In genomic region chr10:30645340-30645827, GRCh38 we compare ENCODE assay signal across 9 cellular contexts. TPM values are rescaled to one million over a fixed set of nuclear protein-coding genes. Genes with fewer than 3 reads are reported as not detected.
DNase-seq lines count a peak whose midpoint lies in the region; ATAC-seq and TF ChIP-seq lines count a peak whose summit lies in the region.
"Had no signal": no experiment of that assay in that cellular context is flagged by ENCODE, and none has a peak within 500 bp of the region (broad histone marks: within the 10 kb centered on the region; RNA-seq: fewer than 3 reads in every experiment).

No MANE protein-coding gene starts in this region.

- ATAC-seq in HG03378 (IDR thresholded peaks at IDR 0.05; ENCODE audit: unreplicated experiment) (no peak), HG02678 (IDR thresholded peaks at IDR 0.05; ENCODE audit: unreplicated experiment) (no peak)

- DNase-seq in EL (peak; percentile 37), ascending aorta (ENCODE audit: low spot score in 2 of 2) (peak in 1 of 2 donors; percentile 69), iPS-NIHi7 (ENCODE audit: extremely low spot score) (peak; percentile 14), kidney glomerular epithelial cell (lab: John Stamatoyannopoulos, UW) (no peak), NCI-H1930 (lab: John Stamatoyannopoulos, UW) (no peak)
- DNase-seq: activated effector memory CD4-positive, alpha-beta T cell treated with Interleukin-2 at 50 U/mL for 16 hours had no signal

- intact Hi-C loops in ascending aorta (cut with DNase I): no loop called here

- peaks cover 0 to 30% of the 10 kb centered on the region in 2 donors for H3K4me1 ChIP-seq in ascending aorta

- no peaks in the 10 kb centered on the region for H3K36me3 ChIP-seq in ascending aorta

- no peaks in the 10 kb centered on the region for H3K27me3 ChIP-seq in ascending aorta

- TF ChIP-seq CTCF in 22Rv1 (IDR thresholded peaks at IDR 0.05) (peak; percentile 46), ascending aorta (IDR thresholded peaks at IDR 0.05) (no peak)

- H3K9me3 ChIP-seq in ascending aorta: no peaks in the 10 kb centered on the region

- H3K4me3 ChIP-seq in ascending aorta: peak overlapping the region; percentile 25 to 32

- H3K27ac ChIP-seq in 22Rv1 (no peak overlapping the region), ascending aorta (peak overlapping the region; percentile 69 to 81)

RNA-seq across cellular contexts. Expression of gene LYZL2, which starts 15.8 kb away (rescaled TPM):
- not detected for total RNA-seq in ascending aorta

Comparison
In these comparisons a context has a peak if more than half of its experiments do, and no peak if none do; other contexts are left out.
1. DNase-seq: peak in EL (single experiment) and iPS-NIHi7 (single experiment); none in kidney glomerular epithelial cell (single experiment) and NCI-H1930 (0 of 2).